Comparison of ENCODE assay signal across 19 cellular contexts in genomic region chr10:59829024-59829423, GRCh38.
DNase-seq lines count a peak whose midpoint lies in the region; ATAC-seq, FAIRE-seq and TF ChIP-seq lines count a peak whose summit lies in the region.
"Had no signal": no experiment of that assay in that cellular context is flagged by ENCODE, and none has a peak within 500 bp of the region (broad histone marks: within the 10 kb centered on the region; RNA-seq: fewer than 3 reads in every experiment).

No MANE protein-coding gene starts in this region.

- no peak overlapping the region for H3K4me3 ChIP-seq in CD8-positive, alpha-beta T cell (ENCODE audit: low read depth, low read length)
- H3K4me3 ChIP-seq: breast epithelium, hepatocyte had no signal

- intact Hi-C loops in dendritic cell treated with granulocyte-macrophage colony-stimulating factor and Interleukin-4, amounts not matched to agents 40 ng/mL and 50 ng/mL, for 4 days (cut with micrococcal nuclease) = no loop called here
- intact Hi-C loops in CD8-positive, alpha-beta T cell (cut with DNase I, micrococcal nuclease) = no loop called here

- peaks cover 8% of the 10 kb centered on the region for H3K9me3 Mint-ChIP-seq in dendritic cell treated with granulocyte-macrophage colony-stimulating factor and Interleukin-4, amounts not matched to agents 40 ng/mL and 50 ng/mL, for 4 days
- no peaks in the 10 kb centered on the region for H3K9me3 Mint-ChIP-seq in CD8-positive, alpha-beta T cell
- H3K9me3 Mint-ChIP-seq: activated naive CD8-positive, alpha-beta T cell treated with anti-CD3 and anti-CD28 coated beads, Interleukin-2, amount 10 ng/mL, durations not matched to agents 7 days and 5 days had no signal

- ATAC-seq in GM19351 (IDR thresholded peaks at IDR 0.05; ENCODE audit: unreplicated experiment) (peak; percentile 44), HG02973 (IDR thresholded peaks at IDR 0.05; ENCODE audit: unreplicated experiment) (peak; percentile 42), HG02840 (IDR thresholded peaks at IDR 0.05; ENCODE audit: low FRiP score, unreplicated experiment) (no peak), HG03457 (IDR thresholded peaks at IDR 0.05; ENCODE audit: unreplicated experiment) (no peak)
- ATAC-seq in CD8-positive, alpha-beta T cell = no peak

- H3K27ac ChIP-seq in CD8-positive, alpha-beta T cell (ENCODE audit: low read depth, low read length) = no peak overlapping the region
- H3K27ac ChIP-seq: breast epithelium, hepatocyte had no signal

- H3K4me1 ChIP-seq in CD8-positive, alpha-beta T cell (ENCODE audit: insufficient read depth, low read length) = no peaks in the 10 kb centered on the region
- H3K4me1 ChIP-seq: breast epithelium had no signal

- no peak for TF ChIP-seq POLR2A in GM12892 (IDR thresholded peaks at IDR 0.05; ENCODE audit: low read depth, low read length)

- DNase-seq in GM12892 (ENCODE audit: insufficient read length) (no peak), T-helper 1 cell (no peak)
- DNase-seq in CD8-positive, alpha-beta T cell = no peak
- DNase-seq: activated CD4-positive, CD25-positive, alpha-beta regulatory T cell treated with anti-CD3 and anti-CD28 coated beads, Interleukin-2, amount 50 U/mL, for 72 hours; activated naive CD8-positive, alpha-beta T cell treated with anti-CD3 and anti-CD28 coated beads, Interleukin-2, amount 10 ng/mL, durations not matched to agents 7 days and 5 days; COR-L47; kidney glomerular epithelial cell; midbrain; NCI-H1930; NCI-H510A; retina had no signal

- H3K9me3 ChIP-seq in CD8-positive, alpha-beta T cell (ENCODE audit: low read length) = no peaks in the 10 kb centered on the region
- H3K9me3 ChIP-seq: breast epithelium had no signal

- peak; percentile 70 for FAIRE-seq in GM12892 (lab: Jason Lieb, UNC)

- no peaks in the 10 kb centered on the region for H3K27me3 Mint-ChIP-seq in dendritic cell treated with granulocyte-macrophage colony-stimulating factor and Interleukin-4, amounts not matched to agents 40 ng/mL and 50 ng/mL, for 4 days
- H3K27me3 Mint-ChIP-seq in CD8-positive, alpha-beta T cell (ENCODE audit: low read depth) = no peaks in the 10 kb centered on the region
- H3K27me3 Mint-ChIP-seq: activated naive CD8-positive, alpha-beta T cell treated with anti-CD3 and anti-CD28 coated beads, Interleukin-2, amount 10 ng/mL, durations not matched to agents 7 days and 5 days had no signal

- TF ChIP-seq CTCF in CD8-positive, alpha-beta T cell (IDR thresholded peaks at IDR 0.05) = no peak

- H3K36me3 Mint-ChIP-seq in dendritic cell treated with granulocyte-macrophage colony-stimulating factor and Interleukin-4, amounts not matched to agents 40 ng/mL and 50 ng/mL, for 4 days (ENCODE audit: low read depth) = peaks cover 53% of the 10 kb centered on the region
- peaks cover 68% of the 10 kb centered on the region for H3K36me3 Mint-ChIP-seq in CD8-positive, alpha-beta T cell

- POLR2A ChIA-PET in CD8-positive, alpha-beta T cell (lab: Charles Lee) = no interaction called here

- no peaks in the 10 kb centered on the region for H3K27me3 ChIP-seq in CD8-positive, alpha-beta T cell (ENCODE audit: insufficient read depth, low read length)
- H3K27me3 ChIP-seq: breast epithelium, hepatocyte had no signal

- no peak overlapping the region for H3K4me3 Mint-ChIP-seq in dendritic cell treated with granulocyte-macrophage colony-stimulating factor and Interleukin-4, amounts not matched to agents 40 ng/mL and 50 ng/mL, for 4 days
- H3K4me3 Mint-ChIP-seq in CD8-positive, alpha-beta T cell = no peak overlapping the region
- H3K4me3 Mint-ChIP-seq: activated naive CD8-positive, alpha-beta T cell treated with anti-CD3 and anti-CD28 coated beads, Interleukin-2, amount 10 ng/mL, durations not matched to agents 7 days and 5 days; T-helper 2 cell treated with Interferon-gamma antibody and Interleukin-4, amounts not matched to agents 5 μg/mL and 100 μg/mL, for 36 hours had no signal

- CTCF ChIA-PET in CD8-positive, alpha-beta T cell (lab: Charles Lee) = no interaction called here

- H3K27ac Mint-ChIP-seq in dendritic cell treated with granulocyte-macrophage colony-stimulating factor and Interleukin-4, amounts not matched to agents 40 ng/mL and 50 ng/mL, for 4 days = peak overlapping the region; percentile 56
- H3K27ac Mint-ChIP-seq in CD8-positive, alpha-beta T cell = no peak overlapping the region
- H3K27ac Mint-ChIP-seq: activated naive CD8-positive, alpha-beta T cell treated with anti-CD3 and anti-CD28 coated beads, Interleukin-2, amount 10 ng/mL, durations not matched to agents 7 days and 5 days had no signal

- H3K4me1 Mint-ChIP-seq in dendritic cell treated with granulocyte-macrophage colony-stimulating factor and Interleukin-4, amounts not matched to agents 40 ng/mL and 50 ng/mL, for 4 days (ENCODE audit: low read depth) = peaks cover 28% of the 10 kb centered on the region
- H3K4me1 Mint-ChIP-seq in CD8-positive, alpha-beta T cell (ENCODE audit: low read depth) = peaks cover 43% of the 10 kb centered on the region

- no peaks in the 10 kb centered on the region for H3K36me3 ChIP-seq in CD8-positive, alpha-beta T cell (ENCODE audit: insufficient read depth, low read length)
- H3K36me3 ChIP-seq: breast epithelium had no signal

Comparison
In these comparisons a context has a peak if more than half of its experiments do, and no peak if none do; other contexts are left out.
1. ATAC-seq: peak in GM19351 (single experiment) and HG02973 (single experiment); none in HG02840 (single experiment), HG03457 (single experiment) and CD8-positive, alpha-beta T cell (single experiment).